ENCODE assay signal across 11 cellular contexts in genomic region chrY:3002190-3002589, GRCh38.
DNase-seq lines count a peak whose midpoint lies in the region; ATAC-seq, FAIRE-seq and TF ChIP-seq lines count a peak whose summit lies in the region.
"Had no signal": no experiment of that assay in that cellular context is flagged by ENCODE, and none has a peak within 500 bp of the region (broad histone marks: within the 10 kb centered on the region; RNA-seq: fewer than 3 reads in every experiment).

No MANE protein-coding gene starts in this region.

- no peaks in the 10 kb centered on the region for H3K4me1 ChIP-seq in A673 (ENCODE audit: insufficient read depth, low read length, poor library complexity, severe bottlenecking)

- POLR2A ChIA-PET in A673 (lab: Charles Lee; ENCODE audit: low non-redundant PET) = no interaction called here

- no peaks in the 10 kb centered on the region for H3K27me3 ChIP-seq in A673 (replicated peaks; ENCODE audit: insufficient read depth, low read depth, low read length, poor library complexity)

- H3K4me3 ChIP-seq in epithelial cell of esophagus (ENCODE audit: low read length) (no peak overlapping the region), A673 (ENCODE audit: low read depth, low read length, poor library complexity, severe bottlenecking) (no peak overlapping the region)

- TF ChIP-seq CTCF in epithelial cell of esophagus (IDR thresholded peaks at IDR 0.05; ENCODE audit: insufficient read depth, low read depth, low read length, missing control alignments) (no peak), A673 (conservative IDR thresholded peaks at IDR 0.05; ENCODE audit: low read depth, low read length) (no peak)

- peak; percentile 76 for FAIRE-seq in RCC 7860 (lab: Jason Lieb, UNC)

- DNase-seq in activated CD4-positive, CD25-positive, alpha-beta regulatory T cell (lab: John Stamatoyannopoulos, UW) = no peak
- peak; percentile 33 for DNase-seq in RCC 7860 (ENCODE audit: low spot score)
- peak; percentile 47 for DNase-seq in epithelial cell of esophagus (ENCODE audit: low read depth)
- DNase-seq in stimulated activated naive CD8-positive, alpha-beta T cell treated with anti-CD3 and anti-CD28 coated beads, Interleukin-15, Interleukin-2, amounts not matched to agents 100 U/mL and 50 U/mL, for 24 hours = no peak
- DNase-seq in NCI-H1105 treated with DMSO at 0.1 percent for 48 hours (lab: John Stamatoyannopoulos, UW) = no peak
- no peak for DNase-seq in A673 (ENCODE audit: low spot score)
- DNase-seq: activated T-cell treated with anti-CD3 and anti-CD28 coated beads for 4 hours, DMS79, NCI-H1694 treated with DMSO at 0.1 percent for 48 hours had no signal

- ATAC-seq in activated CD4-positive, CD25-positive, alpha-beta regulatory T cell treated with anti-CD3 and anti-CD28 coated beads, Interleukin-2, amount 50 U/mL, for 24 hours = peak; percentile 70 to 71
- peak; percentile 40 for ATAC-seq in stimulated activated naive CD8-positive, alpha-beta T cell treated with anti-CD3 and anti-CD28 coated beads, Interleukin-15, Interleukin-2, amounts not matched to agents 100 U/mL and 50 U/mL, for 24 hours
- ATAC-seq in HG03378 (IDR thresholded peaks at IDR 0.05; ENCODE audit: unreplicated experiment) = no peak

- no peaks in the 10 kb centered on the region for H3K36me3 ChIP-seq in A673 (ENCODE audit: insufficient read depth, low read length, poor library complexity, severe bottlenecking)

- CTCF ChIA-PET in A673 (lab: Charles Lee) = no interaction called here

- no TSS peak for BruUV-seq in A673 (replicated peaks; lab: Mats Ljungman, UMichigan)

- intact Hi-C loops in A673 (cut with micrococcal nuclease; ENCODE audit: unreplicated experiment) = no loop called here

- no peak overlapping the region for H3K27ac ChIP-seq in A673 (ENCODE audit: low read depth, low read length, poor library complexity, severe bottlenecking)

- H3K9me3 ChIP-seq in A673 (ENCODE audit: low read depth, low read length, poor library complexity, severe bottlenecking) = no peaks in the 10 kb centered on the region

Comparison
In these comparisons a context has a peak if more than half of its experiments do, and no peak if none do; other contexts are left out.
1. DNase-seq: peak in RCC 7860 (single experiment) and epithelial cell of esophagus (single experiment); none in activated CD4-positive, CD25-positive, alpha-beta regulatory T cell (0 of 4), stimulated activated naive CD8-positive, alpha-beta T cell treated with anti-CD3 and anti-CD28 coated beads, Interleukin-15, Interleukin-2, amounts not matched to agents 100 U/mL and 50 U/mL, for 24 hours (single experiment), NCI-H1105 treated with DMSO at 0.1 percent for 48 hours (single experiment) and A673 (single experiment).